ENCODE assay signal across 24 cellular contexts in the genomic region with DNA sequence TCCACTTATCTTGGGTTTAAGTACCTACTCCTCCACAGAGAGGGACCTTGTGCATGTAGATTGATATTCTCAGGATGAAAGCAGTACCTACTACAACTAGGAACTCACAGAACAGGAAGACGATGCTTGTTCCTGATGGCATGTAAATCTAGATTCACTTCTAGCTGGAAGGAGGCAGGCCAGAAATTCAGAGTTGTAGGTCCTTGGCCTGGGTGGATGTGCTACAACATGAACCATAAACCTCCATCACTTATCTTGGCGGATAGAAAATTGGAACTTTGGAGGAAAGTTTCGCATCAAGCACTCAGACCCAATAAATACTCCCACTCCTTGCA. TPM values are rescaled to one million over a fixed set of nuclear protein-coding genes. Genes with fewer than 3 reads are reported as not detected.
DNase-seq lines count a peak whose midpoint lies in the region; ATAC-seq, FAIRE-seq and TF ChIP-seq lines count a peak whose summit lies in the region.
"Had no signal": no experiment of that assay in that cellular context is flagged by ENCODE, and none has a peak within 500 bp of the region (broad histone marks: within the 10 kb centered on the region; RNA-seq: fewer than 3 reads in every experiment).

No MANE protein-coding gene starts in this region.

- ATAC-seq in GM18502 (IDR thresholded peaks at IDR 0.05; ENCODE audit: poor library complexity, unreplicated experiment): peak; percentile 49
- ATAC-seq in GM21367 (IDR thresholded peaks at IDR 0.05; ENCODE audit: unreplicated experiment): peak; percentile 30
- peak; percentile 25 for ATAC-seq in HG03135 (IDR thresholded peaks at IDR 0.05; ENCODE audit: unreplicated experiment)
- ATAC-seq in GM12878: no peak
- ATAC-seq in HG03442 (IDR thresholded peaks at IDR 0.05; ENCODE audit: unreplicated experiment): no peak
- ATAC-seq in HG03280 (IDR thresholded peaks at IDR 0.05; ENCODE audit: unreplicated experiment): no peak
- ATAC-seq: activated T-cell treated with anti-CD3 and anti-CD28 coated beads, Interleukin-2, amount 50 U/mL, for 4 hours; HCT116; K562; naive thymus-derived CD4-positive, alpha-beta T cell; WTC11 had no signal

- WGBS in GM12878 (ENCODE audit: insufficient coverage, insufficient replicate concordance, low lambda C conversion rate, missing lambda C conversion rate): 50% methylated on average over 3 of the region's 3 CpGs

- SMC1A ChIA-PET in GM12878 (lab: Charles Lee; ENCODE audit: uncharacterized antibody, unreplicated experiment): interaction anchor here (1.2 to 3.0 kb wide), 11 partner anchors 8 to 67 kb away, joined by 3 to 10 read pairs (median 4); no protein-coding TSS in a partner anchor

- POLR2A ChIA-PET in GM12878 (lab: Charles Lee): interaction anchor here (1.2 to 1.5 kb wide), 2 partner anchors 21 to 27 kb away, joined by 3 to 6 read pairs; no protein-coding TSS in a partner anchor

- peak; percentile 52 for FAIRE-seq in GM12878 (lab: Jason Lieb, UNC)
- FAIRE-seq: K562 had no signal

- H3K79me2 ChIP-seq in GM12878 (ENCODE audit: control insufficient read depth, insufficient read depth, low read length): no peaks in the 10 kb centered on the region

- no peaks in the 10 kb centered on the region for H4K20me1 ChIP-seq in GM12878 (ENCODE audit: control insufficient read depth, insufficient read depth)

- H3K36me3 ChIP-seq in GM12878 (ENCODE audit: control insufficient read depth in 2 of 2, insufficient read depth in 2 of 2, low read length in 1 of 2): no peaks in the 10 kb centered on the region
- H3K36me3 ChIP-seq: uterus had no signal

- no peak for TF ChIP-seq CTCF in GM12878 (IDR thresholded peaks at IDR 0.05 in 2 of 3, conservative IDR thresholded peaks at IDR 0.05 in 1 of 3; ENCODE audit: control insufficient read depth in 2 of 3, extremely low read depth in 1 of 3, insufficient read depth in 1 of 3, low read depth in 3 of 3, low read length in 3 of 3)

- no peak for TF ChIP-seq RAD21 in GM12878 (IDR thresholded peaks at IDR 0.05; ENCODE audit: insufficient read depth, low read depth, low read length)

- intact Hi-C loops in GM12878 (cut with micrococcal nuclease; ENCODE audit: unreplicated experiment): no loop called here

- DNase-seq in GM12878 (ENCODE audit: low read depth, low spot score): no peak
- DNase-seq in HuH-7 (ENCODE audit: low spot score): no peak
- DNase-seq in RKO (ENCODE audit: low spot score): no peak
- DNase-seq: activated CD4-positive, alpha-beta memory T cell treated with anti-CD3 and anti-CD28 coated beads, Interleukin-2, amount 10 ng/mL, durations not matched to agents 7 days and 5 days; activated T-cell treated with anti-CD3 and anti-CD28 coated beads, Interleukin-2, amount 50 U/mL, for 4 hours; CD4-positive, alpha-beta memory T cell; endodermal cell; hippocampal formation; islet precursor cell; naive thymus-derived CD4-positive, alpha-beta T cell; NCI-H2081 treated with DMSO at 0.1 percent for 48 hours; NCI-H526; OCI-M1; SHP77 treated with DMSO at 0.1 percent for 48 hours; stimulated activated CD4-positive, alpha-beta T cell treated with anti-CD3 and anti-CD28 coated beads, Interleukin-2, amount 100 ng/mL, for 48 hours; uterus had no signal

- H3K4me2 ChIP-seq in GM12878 (ENCODE audit: control insufficient read depth, insufficient read depth): 0 out of 2 replicates have a peak overlapping the region, but pooled peaks have one; percentile 30

- RAD21 ChIA-PET in GM12878 (lab: Charles Lee; ENCODE audit: unreplicated experiment): interaction anchor here (1.3 to 1.4 kb wide), 2 partner anchors 45 to 48 kb away, joined by 3 to 5 read pairs; no protein-coding TSS in a partner anchor

- TF ChIP-seq POLR2A in GM12878 (IDR thresholded peaks at IDR 0.05; ENCODE audit: low read depth, low read length): no peak

- CTCF ChIA-PET in GM12878 (lab: Yijun Ruan, JAX): interaction anchor here (1.5 kb wide), 1 partner anchor 49 kb away, joined by 3 read pairs; no protein-coding TSS in a partner anchor

- no peak overlapping the region for H3K9ac ChIP-seq in GM12878 (ENCODE audit: control insufficient read depth, insufficient read depth, low read length)

- no TSS peak for BruUV-seq in GM12878 (replicated peaks; lab: Mats Ljungman, UMichigan)

- peaks cover 12% of the 10 kb centered on the region for H3K4me1 ChIP-seq in GM12878 (ENCODE audit: control insufficient read depth, insufficient read depth, low read length)
- H3K4me1 ChIP-seq: uterus had no signal

- H3K4me3 ChIP-seq in GM12878: no peak overlapping the region
- H3K4me3 ChIP-seq: K562, uterus had no signal

- no peak for TF ChIP-seq EP300 in GM12878 (IDR thresholded peaks at IDR 0.05; ENCODE audit: borderline replicate concordance in 1 of 2, control insufficient read depth in 1 of 2, low read depth in 2 of 2, low read length in 2 of 2)

- in situ Hi-C loops in GM12878 (cut with MboI): no loop called here

- no peak overlapping the region for H2AFZ ChIP-seq in GM12878 (ENCODE audit: control insufficient read depth, low read depth, low read length)

- no peaks in the 10 kb centered on the region for H3K9me3 ChIP-seq in GM12878 (replicated peaks; ENCODE audit: control insufficient read depth, insufficient read depth, low read length)
- H3K9me3 ChIP-seq: uterus had no signal

- H3K27me3 ChIP-seq in GM12878 (replicated peaks in 1 of 2; ENCODE audit: control insufficient read depth in 2 of 2, insufficient read depth in 2 of 2, low read length in 1 of 2): no peaks in the 10 kb centered on the region
- H3K27me3 ChIP-seq: uterus had no signal

- H3K27ac ChIP-seq in GM12878 (ENCODE audit: control insufficient read depth, insufficient read depth): peak overlapping the region; percentile 4; the same call in 1 of the 2 replicates
- H3K27ac ChIP-seq: uterus had no signal

TF ChIP-seq in GM12878, 131 proteins besides CTCF, POLR2A, EP300 and RAD21 (continues in another document):
- TF ChIP-seq ZSCAN29 (IDR thresholded peaks at IDR 0.05) (no peak), MEF2A (IDR thresholded peaks at IDR 0.05; ENCODE audit: insufficient read depth, low read depth, low read length) (no peak), CHD4 (IDR thresholded peaks at IDR 0.05) (no peak), ZNF207 (IDR thresholded peaks at IDR 0.05; ENCODE audit: borderline replicate concordance) (no peak)
- TF ChIP-seq, protein P1, sequence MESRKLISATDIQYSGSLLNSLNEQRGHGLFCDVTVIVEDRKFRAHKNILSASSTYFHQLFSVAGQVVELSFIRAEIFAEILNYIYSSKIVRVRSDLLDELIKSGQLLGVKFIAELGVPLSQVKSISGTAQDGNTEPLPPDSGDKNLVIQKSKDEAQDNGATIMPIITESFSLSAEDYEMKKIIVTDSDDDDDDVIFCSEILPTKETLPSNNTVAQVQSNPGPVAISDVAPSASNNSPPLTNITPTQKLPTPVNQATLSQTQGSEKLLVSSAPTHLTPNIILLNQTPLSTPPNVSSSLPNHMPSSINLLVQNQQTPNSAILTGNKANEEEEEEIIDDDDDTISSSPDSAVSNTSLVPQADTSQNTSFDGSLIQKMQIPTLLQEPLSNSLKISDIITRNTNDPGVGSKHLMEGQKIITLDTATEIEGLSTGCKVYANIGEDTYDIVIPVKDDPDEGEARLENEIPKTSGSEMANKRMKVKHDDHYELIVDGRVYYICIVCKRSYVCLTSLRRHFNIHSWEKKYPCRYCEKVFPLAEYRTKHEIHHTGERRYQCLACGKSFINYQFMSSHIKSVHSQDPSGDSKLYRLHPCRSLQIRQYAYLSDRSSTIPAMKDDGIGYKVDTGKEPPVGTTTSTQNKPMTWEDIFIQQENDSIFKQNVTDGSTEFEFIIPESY (IDR thresholded peaks at IDR 0.05): no peak

RNA-seq across cellular contexts. Expression of gene SMIM20, which starts 9.3 kb away (rescaled TPM):
- 3.4 and 6.1 TPM in 2 replicates for total RNA-seq in GM12878 (2013; cell fraction: nucleolus; rRNA removed)
- total RNA-seq in GM12878 (2014; rRNA removed): 19.8 and 26.9 TPM in 2 replicates
- 21.8 and 22.3 TPM in 2 replicates for total RNA-seq in GM12878 (2014; rRNA removed; fragmentation: Illumina TruSeq; extraction: Trizol)
- 17.3 and 18.3 TPM in 2 replicates for total RNA-seq in GM12878 (2021)
- polyA plus RNA-seq in GM12878 (2011; ENCODE audit: low read depth): 25.9 TPM
- polyA plus RNA-seq in GM12878 (2011; rRNA removed): 33.7 and 52.5 TPM in 2 replicates
- 15.9 and 17.9 TPM in 2 replicates for polyA plus RNA-seq in GM12878 (2011; cell fraction: cytosol; rRNA removed)
- polyA plus RNA-seq in GM12878 (2011; cell fraction: nucleus; rRNA removed): 7.0 and 7.9 TPM in 2 replicates
- 31.8 and 32.8 TPM in 2 replicates for polyA plus RNA-seq in GM12878 (2012)
- 19.8 and 24.0 TPM in 2 replicates for polyA plus RNA-seq in GM12878 (2014; fragmentation: Illumina TruSeq; extraction: Trizol)
- polyA plus RNA-seq in GM12878 (2014; fragmentation: Nextera tagmentation; extraction: Ambion mirVana): 10 to 100 TPM; 32.5 to 32.6 TPM
- polyA plus RNA-seq in GM12878 (2014; rRNA removed): 22.5 and 25.0 TPM in 2 replicates
- polyA plus RNA-seq in GM12878 (2016; fragmentation: Nextera tagmentation; extraction: Ambion mirVana): 10 to 100 TPM; 35.2 to 38.0 TPM
- polyA minus RNA-seq in GM12878 (2011; rRNA and poly(A)+ RNA removed): 3.4 and 4.9 TPM in 2 replicates
- polyA minus RNA-seq in GM12878 (2011; cell fraction: cytosol; rRNA and poly(A)+ RNA removed): 3.2 and 6.7 TPM in 2 replicates
- polyA minus RNA-seq in GM12878 (2011; cell fraction: nucleus; rRNA and poly(A)+ RNA removed): 1.1 and 1.5 TPM in 2 replicates

RNA-seq across cellular contexts. Expression of gene SEL1L3, which starts 41.9 kb away (rescaled TPM):
- total RNA-seq in GM12878 (2013; cell fraction: nucleolus; rRNA removed): 303 and 318 TPM in 2 replicates
- total RNA-seq in GM12878 (2014; rRNA removed): 49.5 and 56.9 TPM in 2 replicates
- total RNA-seq in GM12878 (2014; rRNA removed; fragmentation: Illumina TruSeq; extraction: Trizol): 64.8 and 71.3 TPM in 2 replicates
- total RNA-seq in GM12878 (2021): 52.0 and 54.6 TPM in 2 replicates
- 65.9 TPM for polyA plus RNA-seq in GM12878 (2011; ENCODE audit: low read depth)
- 43.2 and 48.5 TPM in 2 replicates for polyA plus RNA-seq in GM12878 (2011; rRNA removed)
- 18.9 and 20.7 TPM in 2 replicates for polyA plus RNA-seq in GM12878 (2011; cell fraction: cytosol; rRNA removed)
- polyA plus RNA-seq in GM12878 (2011; cell fraction: nucleus; rRNA removed): 29.6 and 33.5 TPM in 2 replicates
- polyA plus RNA-seq in GM12878 (2012): 59.5 and 76.1 TPM in 2 replicates
- 82.2 and 100 TPM in 2 replicates for polyA plus RNA-seq in GM12878 (2014; fragmentation: Illumina TruSeq; extraction: Trizol)
- polyA plus RNA-seq in GM12878 (2014; fragmentation: Nextera tagmentation; extraction: Ambion mirVana): 10 to 100 TPM; 26.9 to 28.4 TPM
- 48.3 and 51.4 TPM in 2 replicates for polyA plus RNA-seq in GM12878 (2014; rRNA removed)
- polyA plus RNA-seq in GM12878 (2016; fragmentation: Nextera tagmentation; extraction: Ambion mirVana): 10 to 100 TPM; 20.4 to 29.5 TPM
- 72.8 and 86.8 TPM in 2 replicates for polyA minus RNA-seq in GM12878 (2011; rRNA and poly(A)+ RNA removed)
- polyA minus RNA-seq in GM12878 (2011; cell fraction: cytosol; rRNA and poly(A)+ RNA removed): 13.0 and 18.8 TPM in 2 replicates
- 27.8 and 34.7 TPM in 2 replicates for polyA minus RNA-seq in GM12878 (2011; cell fraction: nucleus; rRNA and poly(A)+ RNA removed)

Comparison
In these comparisons a context has a peak if more than half of its experiments do, and no peak if none do; other contexts are left out.
1. ATAC-seq: peak in GM18502 (single experiment), GM21367 (single experiment) and HG03135 (single experiment); none in GM12878 (single experiment), HG03442 (single experiment) and HG03280 (single experiment).